ENCODE assay signal across 1 cellular context in the genomic region with DNA sequence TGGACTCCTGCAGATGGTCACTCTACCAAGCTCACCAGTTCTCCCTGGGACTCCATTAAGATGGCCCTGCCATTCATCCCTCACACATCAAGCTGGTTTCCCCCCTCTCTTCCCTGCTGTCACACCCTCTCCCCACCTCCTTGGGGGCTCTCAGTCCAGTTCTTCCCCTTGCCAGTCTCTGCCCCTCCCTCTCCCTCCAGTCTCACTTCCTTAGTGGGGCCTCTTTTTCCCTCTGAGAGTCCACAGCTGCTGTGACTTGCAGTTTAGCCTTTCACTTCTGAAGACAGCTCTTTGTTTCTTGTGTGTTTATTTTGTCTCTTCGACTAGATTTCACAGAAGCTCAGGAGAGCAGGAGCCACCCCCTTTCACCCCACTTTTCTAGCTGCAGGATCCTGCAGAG.
TF ChIP-seq lines count a peak whose summit lies in the region.

No MANE protein-coding gene starts in this region.

TF ChIP-seq in K562, 482 proteins besides CTCF, POLR2A, EP300 and RAD21 (continued from another document):
- TF ChIP-seq, protein P1, sequence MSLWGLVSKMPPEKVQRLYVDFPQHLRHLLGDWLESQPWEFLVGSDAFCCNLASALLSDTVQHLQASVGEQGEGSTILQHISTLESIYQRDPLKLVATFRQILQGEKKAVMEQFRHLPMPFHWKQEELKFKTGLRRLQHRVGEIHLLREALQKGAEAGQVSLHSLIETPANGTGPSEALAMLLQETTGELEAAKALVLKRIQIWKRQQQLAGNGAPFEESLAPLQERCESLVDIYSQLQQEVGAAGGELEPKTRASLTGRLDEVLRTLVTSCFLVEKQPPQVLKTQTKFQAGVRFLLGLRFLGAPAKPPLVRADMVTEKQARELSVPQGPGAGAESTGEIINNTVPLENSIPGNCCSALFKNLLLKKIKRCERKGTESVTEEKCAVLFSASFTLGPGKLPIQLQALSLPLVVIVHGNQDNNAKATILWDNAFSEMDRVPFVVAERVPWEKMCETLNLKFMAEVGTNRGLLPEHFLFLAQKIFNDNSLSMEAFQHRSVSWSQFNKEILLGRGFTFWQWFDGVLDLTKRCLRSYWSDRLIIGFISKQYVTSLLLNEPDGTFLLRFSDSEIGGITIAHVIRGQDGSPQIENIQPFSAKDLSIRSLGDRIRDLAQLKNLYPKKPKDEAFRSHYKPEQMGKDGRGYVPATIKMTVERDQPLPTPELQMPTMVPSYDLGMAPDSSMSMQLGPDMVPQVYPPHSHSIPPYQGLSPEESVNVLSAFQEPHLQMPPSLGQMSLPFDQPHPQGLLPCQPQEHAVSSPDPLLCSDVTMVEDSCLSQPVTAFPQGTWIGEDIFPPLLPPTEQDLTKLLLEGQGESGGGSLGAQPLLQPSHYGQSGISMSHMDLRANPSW (CRISPR knock-in tag; IDR thresholded peaks at IDR 0.05), result no peak
